8 cellular contexts compared by ENCODE assay signal in the genomic region with DNA sequence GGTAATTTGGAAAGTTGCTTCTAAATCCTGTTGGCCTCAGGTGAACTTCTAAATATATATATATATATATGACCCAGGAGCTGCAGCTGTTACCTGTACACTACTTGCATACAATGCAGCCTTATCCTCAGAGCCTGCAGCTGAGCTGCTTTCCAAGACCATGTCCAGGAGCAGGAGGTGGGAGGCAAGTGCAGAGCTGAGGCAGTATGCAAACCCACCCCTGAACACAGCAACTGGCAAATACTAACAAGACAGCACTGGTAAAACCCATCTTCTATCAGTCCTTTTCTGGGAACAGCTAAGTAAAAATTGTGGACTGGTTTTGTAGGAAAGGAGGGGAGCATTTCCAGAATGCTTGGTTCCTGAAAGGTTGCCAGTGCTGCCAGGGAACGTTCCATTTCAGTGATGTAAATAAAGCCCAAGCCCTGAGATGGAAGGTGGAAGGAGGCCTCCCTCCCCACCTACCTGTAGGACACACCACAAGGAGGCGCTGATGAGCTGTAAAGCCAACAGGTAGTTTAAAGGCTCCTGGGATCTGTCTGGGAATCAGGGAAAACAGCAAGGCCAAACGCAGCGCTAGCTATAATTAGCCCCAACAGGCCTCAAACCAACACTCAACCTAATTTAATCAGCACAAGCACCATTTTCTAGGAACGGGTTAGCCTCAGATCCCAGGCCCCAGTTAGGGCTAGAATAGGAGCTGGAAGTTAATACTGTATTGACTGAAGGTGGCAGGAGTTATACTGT.
DNase-seq lines count a peak whose midpoint lies in the region; ATAC-seq and TF ChIP-seq lines count a peak whose summit lies in the region.

No MANE protein-coding gene starts in this region.

- peak; percentile 56 for ATAC-seq in HG03097 (IDR thresholded peaks at IDR 0.05; ENCODE audit: low FRiP score, unreplicated experiment)
- ATAC-seq in activated CD4-positive, alpha-beta T cell treated with anti-CD3 and anti-CD28 coated beads for 36 hours: peak; percentile 57
- ATAC-seq in left lobe of liver: peak; percentile 96
- no peak for ATAC-seq in GM18520 (IDR thresholded peaks at IDR 0.05; ENCODE audit: unreplicated experiment)

- CTCF ChIA-PET in activated CD4-positive, alpha-beta T cell treated with anti-CD3 and anti-CD28 coated beads for 36 hours (lab: Charles Lee): interaction anchor here (0.6 to 9.2 kb wide), 51 partner anchors 9 to 572 kb away, joined by 3 to 263 read pairs (median 4); a partner anchor contains a TSS

- no peak overlapping the region for H3K27ac Mint-ChIP-seq in activated CD4-positive, alpha-beta T cell treated with anti-CD3 and anti-CD28 coated beads for 36 hours
- H3K27ac Mint-ChIP-seq in chondrocyte (ENCODE audit: unreplicated experiment): no peak overlapping the region

- intact Hi-C loops in activated CD4-positive, alpha-beta T cell treated with anti-CD3 and anti-CD28 coated beads for 36 hours (cut with DNase I, micrococcal nuclease): loop anchor here (1.0 to 5.0 kb wide), 4 partner anchors 61 to 283 kb away; no protein-coding TSS in a partner anchor

- H3K36me3 Mint-ChIP-seq in activated CD4-positive, alpha-beta T cell treated with anti-CD3 and anti-CD28 coated beads for 36 hours (ENCODE audit: low read depth): peaks cover 3% of the 10 kb centered on the region
- no peaks in the 10 kb centered on the region for H3K36me3 Mint-ChIP-seq in chondrocyte (ENCODE audit: low read depth)

- no peaks in the 10 kb centered on the region for H3K9me3 Mint-ChIP-seq in activated CD4-positive, alpha-beta T cell treated with anti-CD3 and anti-CD28 coated beads for 36 hours (ENCODE audit: low read depth)
- no peaks in the 10 kb centered on the region for H3K9me3 Mint-ChIP-seq in chondrocyte (ENCODE audit: low read depth)

- no peaks in the 10 kb centered on the region for H3K4me1 Mint-ChIP-seq in activated CD4-positive, alpha-beta T cell treated with anti-CD3 and anti-CD28 coated beads for 36 hours
- peaks cover 12% of the 10 kb centered on the region for H3K4me1 Mint-ChIP-seq in chondrocyte (ENCODE audit: low read depth)

- DNase-seq in GM12865 (ENCODE audit: low read depth) (peak; percentile 78), NCI-H446 (lab: John Stamatoyannopoulos, UW) (peak; percentile 61 to 74), chondrocyte (ENCODE audit: low spot score) (no peak), left lobe of liver (ENCODE audit: low spot score) (peak; percentile 88)
- peak; percentile 90 for DNase-seq in activated CD4-positive, alpha-beta T cell treated with anti-CD3 and anti-CD28 coated beads for 36 hours
- peak; percentile 65 to 79 for DNase-seq in stimulated activated CD4-positive, alpha-beta T cell treated with anti-CD3 and anti-CD28 coated beads, Interleukin-4, amount 100 ng/mL, for 4 hours

- no peaks in the 10 kb centered on the region for H3K27me3 Mint-ChIP-seq in activated CD4-positive, alpha-beta T cell treated with anti-CD3 and anti-CD28 coated beads for 36 hours
- no peaks in the 10 kb centered on the region for H3K27me3 Mint-ChIP-seq in chondrocyte (ENCODE audit: low read depth)

- no peak overlapping the region for H3K4me3 ChIP-seq in GM12865 (ENCODE audit: low read depth, low read length)

- no peak overlapping the region for H3K4me3 Mint-ChIP-seq in activated CD4-positive, alpha-beta T cell treated with anti-CD3 and anti-CD28 coated beads for 36 hours
- no peak overlapping the region for H3K4me3 Mint-ChIP-seq in chondrocyte (ENCODE audit: unreplicated experiment)

- TF ChIP-seq CTCF in GM12865 (IDR thresholded peaks at IDR 0.05; ENCODE audit: insufficient read depth, low read depth, low read length, missing control alignments): peak; percentile 84
- peak; percentile 96 for TF ChIP-seq CTCF in chondrocyte (IDR thresholded peaks at IDR 0.05)

- POLR2A ChIA-PET in activated CD4-positive, alpha-beta T cell treated with anti-CD3 and anti-CD28 coated beads for 36 hours (lab: Charles Lee): interaction anchor here (0.5 to 1.6 kb wide), 3 partner anchors 117 to 212 kb away, joined by 3 to 13 read pairs (median 3); a partner anchor contains a TSS
